ENCODE assay signal across 4 cellular contexts in genomic region chr13:25715760-25716159, GRCh38.
"Had no signal": no experiment of that assay in that cellular context is flagged by ENCODE, and none has a peak within 500 bp of the region (broad histone marks: within the 10 kb centered on the region; RNA-seq: fewer than 3 reads in every experiment).

No MANE protein-coding gene starts in this region.

- DNase-seq: IMR-90 had no signal

- ATAC-seq: HepG2, K562 had no signal

- H3K4me3 Mint-ChIP-seq: IgD-negative memory B cell had no signal

- H3K4me1 Mint-ChIP-seq: IgD-negative memory B cell had no signal

- H3K36me3 Mint-ChIP-seq: IgD-negative memory B cell had no signal

- H3K27ac Mint-ChIP-seq: IgD-negative memory B cell had no signal
